29 cellular contexts compared by ENCODE assay signal in the genomic region with DNA sequence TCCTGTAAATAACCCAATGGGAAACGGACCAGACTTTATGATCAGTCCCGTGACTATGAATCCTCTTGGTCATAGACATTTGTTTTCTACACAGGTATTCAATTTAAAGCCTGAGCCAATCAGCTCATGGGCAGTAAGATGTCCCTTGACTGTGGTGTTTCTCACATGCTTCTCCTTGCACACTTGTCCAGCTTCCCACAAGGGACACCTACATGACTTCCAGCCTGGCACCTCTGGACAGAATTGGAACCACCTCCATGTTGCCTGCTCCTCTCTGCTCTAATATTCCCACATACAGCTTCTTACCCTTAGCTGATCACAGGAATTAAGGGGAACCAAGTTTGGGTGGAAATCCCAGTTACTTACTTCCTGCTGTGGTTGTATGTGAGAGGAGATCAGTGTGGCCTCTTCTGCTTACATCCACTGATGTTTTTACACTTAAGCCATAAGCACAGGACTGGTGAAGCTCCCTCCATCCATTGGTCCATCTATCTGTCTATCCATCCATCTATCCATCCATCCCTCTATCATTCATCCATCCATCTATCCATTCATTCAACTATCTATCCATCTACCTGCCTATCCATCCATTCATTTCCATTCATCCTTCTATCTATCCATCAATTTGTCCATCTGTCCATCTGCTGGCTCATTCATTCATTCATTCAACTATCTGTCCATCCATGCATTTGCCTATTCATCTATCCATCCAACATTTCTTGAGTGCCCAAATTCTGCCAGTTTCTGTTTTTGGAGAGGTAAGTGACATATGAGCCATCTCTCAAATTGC. TPM values are rescaled to one million over a fixed set of nuclear protein-coding genes. Genes with fewer than 3 reads are reported as not detected.
A peak's percentile ranks its signal among the peaks of the same experiment; 100 is the strongest.
DNase-seq lines count a peak whose midpoint lies in the region; ATAC-seq and TF ChIP-seq lines count a peak whose summit lies in the region.
"Had no signal": no experiment of that assay in that cellular context is flagged by ENCODE, and none has a peak within 500 bp of the region (broad histone marks: within the 10 kb centered on the region; RNA-seq: fewer than 3 reads in every experiment).

No MANE protein-coding gene starts in this region.

- POLR2A ChIA-PET in activated CD4-positive, alpha-beta memory T cell treated with anti-CD3 and anti-CD28 coated beads for 36 hours (lab: Charles Lee): interaction anchor here (0.9 to 1.5 kb wide), 2 partner anchors 14 to 144 kb away, joined by 4 to 6 read pairs; no protein-coding TSS in a partner anchor
- POLR2A ChIA-PET in activated CD4-positive, alpha-beta memory T cell treated with anti-CD3 and anti-CD28 coated beads, Interleukin-2, amount 10 ng/mL, durations not matched to agents 7 days and 5 days (lab: Charles Lee): interaction anchor here (0.7 to 9.6 kb wide), 5 partner anchors 9 to 143 kb away, joined by 3 to 152 read pairs (median 5); no protein-coding TSS in a partner anchor
- POLR2A ChIA-PET in CD4-positive, alpha-beta T cell (lab: Charles Lee): interaction anchor here (1.0 to 1.5 kb wide), 4 partner anchors 8 to 14 kb away, joined by 3 to 5 read pairs (median 4); no protein-coding TSS in a partner anchor
- POLR2A ChIA-PET in T-cell (lab: Charles Lee): interaction anchor here in 1 of 2 donors (2.1 kb wide), 1 partner anchor 15 kb away, joined by 7 read pairs; no protein-coding TSS in a partner anchor
- POLR2A ChIA-PET in naive thymus-derived CD4-positive, alpha-beta T cell (lab: Charles Lee): interaction anchor here (1.4 to 3.6 kb wide), 4 partner anchors 10 to 19 kb away, joined by 4 to 25 read pairs (median 8); no protein-coding TSS in a partner anchor
- POLR2A ChIA-PET in Caco-2 (lab: Charles Lee): no interaction called here

- H3K4me1 ChIP-seq in naive thymus-derived CD4-positive, alpha-beta T cell (ENCODE audit: control insufficient read depth in 2 of 2, insufficient read depth in 2 of 2, low read length in 2 of 2): peaks cover 79 to 86% of the 10 kb centered on the region in 2 donors
- H3K4me1 ChIP-seq in Caco-2 (peaks cover 10% of the 10 kb centered on the region), heart left ventricle (peaks cover 0 to 48% (median 0%) of the 10 kb centered on the region in 12 donors)
- H3K4me1 ChIP-seq: adrenal gland, gastrocnemius medialis had no signal

- WGBS in heart left ventricle, 4 donors: 73 to 83% (median 78%) methylated on average over 2 of the region's 2 CpGs

- CTCF ChIA-PET in activated CD4-positive, alpha-beta memory T cell treated with anti-CD3 and anti-CD28 coated beads for 36 hours (lab: Charles Lee): no interaction called here
- CTCF ChIA-PET in activated CD4-positive, alpha-beta memory T cell treated with anti-CD3 and anti-CD28 coated beads, Interleukin-2, amount 10 ng/mL, durations not matched to agents 7 days and 5 days (lab: Charles Lee): no interaction called here
- CTCF ChIA-PET in CD4-positive, alpha-beta T cell (lab: Charles Lee): interaction anchor here (1.9 to 2.2 kb wide), 2 partner anchors 19 to 143 kb away, joined by 5 read pairs; no protein-coding TSS in a partner anchor
- CTCF ChIA-PET in T-cell (lab: Charles Lee): interaction anchor here (0.6 to 0.8 kb wide), 2 partner anchors 85 to 368 kb away, joined by 3 read pairs; no protein-coding TSS in a partner anchor
- CTCF ChIA-PET in naive thymus-derived CD4-positive, alpha-beta T cell (lab: Charles Lee): interaction anchor here (1.0 kb wide), 1 partner anchor 145 kb away, joined by 3 read pairs; no protein-coding TSS in a partner anchor
- CTCF ChIA-PET in Caco-2 (lab: Charles Lee): no interaction called here

- peaks cover 0 to 26% (median 0%) of the 10 kb centered on the region in 3 experiments for H3K36me3 ChIP-seq in naive thymus-derived CD4-positive, alpha-beta T cell (ENCODE audit: control insufficient read depth in 2 of 3, insufficient read depth in 3 of 3, low read length in 3 of 3)
- H3K36me3 ChIP-seq in Caco-2 (ENCODE audit: control insufficient read depth, insufficient read depth, low read length): no peaks in the 10 kb centered on the region
- peaks cover 0 to 9% (median 0%) of the 10 kb centered on the region in 9 donors for H3K36me3 ChIP-seq in heart left ventricle
- H3K36me3 ChIP-seq: adrenal gland had no signal

- no peak overlapping the region for H3K27ac ChIP-seq in CD4-positive, alpha-beta T cell (ENCODE audit: low read depth, low read length)
- no peak overlapping the region for H3K27ac ChIP-seq in naive thymus-derived CD4-positive, alpha-beta T cell (ENCODE audit: low read depth, low read length)
- no peak overlapping the region for H3K27ac ChIP-seq in heart left ventricle
- H3K27ac ChIP-seq: A549, adrenal gland, dorsolateral prefrontal cortex, gastrocnemius medialis, hepatocyte, HL-60, KMS-11, RWPE1, SJSA1 had no signal

- TF ChIP-seq CTCF in CD4-positive, alpha-beta T cell (IDR thresholded peaks at IDR 0.05): no peak
- no peak for TF ChIP-seq CTCF in Caco-2 (IDR thresholded peaks at IDR 0.05; ENCODE audit: insufficient read depth in 1 of 2, low read depth in 1 of 2, low read length in 1 of 2, severe bottlenecking in 1 of 2, unreplicated experiment in 1 of 2)
- no peak for TF ChIP-seq CTCF in heart left ventricle (IDR thresholded peaks at IDR 0.05)

- intact Hi-C loops in activated CD4-positive, alpha-beta memory T cell treated with anti-CD3 and anti-CD28 coated beads for 36 hours (cut with micrococcal nuclease): no loop called here
- intact Hi-C loops in CD4-positive, alpha-beta T cell (cut with DNase I, micrococcal nuclease): no loop called here
- intact Hi-C loops in naive thymus-derived CD4-positive, alpha-beta T cell (cut with micrococcal nuclease): no loop called here
- intact Hi-C loops in Caco-2 (cut with micrococcal nuclease; ENCODE audit: unreplicated experiment) (no loop called here), heart left ventricle (cut with DNase I) (no loop called here)

- no peaks in the 10 kb centered on the region for H3K9me3 Mint-ChIP-seq in activated CD4-positive, alpha-beta memory T cell treated with anti-CD3 and anti-CD28 coated beads for 36 hours
- peaks cover 2% of the 10 kb centered on the region for H3K9me3 Mint-ChIP-seq in activated CD4-positive, alpha-beta memory T cell treated with anti-CD3 and anti-CD28 coated beads, Interleukin-2, amount 10 ng/mL, durations not matched to agents 7 days and 5 days
- H3K9me3 Mint-ChIP-seq in CD4-positive, alpha-beta T cell: no peaks in the 10 kb centered on the region
- H3K9me3 Mint-ChIP-seq in T-cell (peaks cover 0 to 3% (median 0%) of the 10 kb centered on the region in 3 donors), Caco-2 (ENCODE audit: unreplicated experiment) (peaks cover 10% of the 10 kb centered on the region)
- peaks cover 0 to 5% (median 0%) of the 10 kb centered on the region in 11 donors for H3K9me3 Mint-ChIP-seq in naive thymus-derived CD4-positive, alpha-beta T cell
- H3K9me3 Mint-ChIP-seq: type B pancreatic cell had no signal

- H3K9me3 ChIP-seq in CD4-positive, alpha-beta T cell (ENCODE audit: control insufficient read depth, low read length): no peaks in the 10 kb centered on the region
- no peaks in the 10 kb centered on the region for H3K9me3 ChIP-seq in naive thymus-derived CD4-positive, alpha-beta T cell (ENCODE audit: control insufficient read depth in 2 of 3, low read length in 3 of 3)
- H3K9me3 ChIP-seq in Caco-2: no peaks in the 10 kb centered on the region
- H3K9me3 ChIP-seq in heart left ventricle: no peaks in the 10 kb centered on the region
- H3K9me3 ChIP-seq: A549, adrenal gland, gastrocnemius medialis, SJSA1 had no signal

- no peak overlapping the region for H3K4me3 Mint-ChIP-seq in activated CD4-positive, alpha-beta memory T cell treated with anti-CD3 and anti-CD28 coated beads for 36 hours
- H3K4me3 Mint-ChIP-seq in activated CD4-positive, alpha-beta memory T cell treated with anti-CD3 and anti-CD28 coated beads, Interleukin-2, amount 10 ng/mL, durations not matched to agents 7 days and 5 days: no peak overlapping the region
- H3K4me3 Mint-ChIP-seq in CD4-positive, alpha-beta T cell: peak overlapping the region; percentile 3
- H3K4me3 Mint-ChIP-seq in T-cell (peak overlapping the region in 1 of 3 donors; percentile 38), Caco-2 (ENCODE audit: unreplicated experiment) (no peak overlapping the region)
- peak overlapping the region in 9 of 10 donors; percentile 0 to 98 (median 24) for H3K4me3 Mint-ChIP-seq in naive thymus-derived CD4-positive, alpha-beta T cell
- H3K4me3 Mint-ChIP-seq: type B pancreatic cell had no signal

- H3K27me3 ChIP-seq in CD4-positive, alpha-beta T cell (ENCODE audit: control insufficient read depth, insufficient read depth, low read length): no peaks in the 10 kb centered on the region
- H3K27me3 ChIP-seq in naive thymus-derived CD4-positive, alpha-beta T cell (ENCODE audit: control insufficient read depth in 2 of 2, insufficient read depth in 2 of 2, low read length in 2 of 2): no peaks in the 10 kb centered on the region
- H3K27me3 ChIP-seq in Caco-2 (replicated peaks; ENCODE audit: control insufficient read depth, insufficient read depth, low read length) (no peaks in the 10 kb centered on the region), heart left ventricle (peaks cover 0 to 8% (median 0%) of the 10 kb centered on the region in 9 donors)
- H3K27me3 ChIP-seq: adrenal gland, gastrocnemius medialis, hepatocyte, SJSA1 had no signal

- H3K36me3 Mint-ChIP-seq in activated CD4-positive, alpha-beta memory T cell treated with anti-CD3 and anti-CD28 coated beads for 36 hours: peaks cover 4% of the 10 kb centered on the region
- H3K36me3 Mint-ChIP-seq in activated CD4-positive, alpha-beta memory T cell treated with anti-CD3 and anti-CD28 coated beads, Interleukin-2, amount 10 ng/mL, durations not matched to agents 7 days and 5 days (ENCODE audit: low read depth): peaks cover 80% of the 10 kb centered on the region
- H3K36me3 Mint-ChIP-seq in CD4-positive, alpha-beta T cell (ENCODE audit: low read depth): peaks cover 80% of the 10 kb centered on the region
- peaks cover 52% of the 10 kb centered on the region for H3K36me3 Mint-ChIP-seq in T-cell
- peaks cover 21 to 69% (median 48%) of the 10 kb centered on the region in 5 donors for H3K36me3 Mint-ChIP-seq in naive thymus-derived CD4-positive, alpha-beta T cell
- peaks cover 5% of the 10 kb centered on the region for H3K36me3 Mint-ChIP-seq in Caco-2 (ENCODE audit: insufficient read depth, unreplicated experiment)
- H3K36me3 Mint-ChIP-seq: type B pancreatic cell had no signal

- no peak for TF ChIP-seq POLR2A in heart left ventricle (IDR thresholded peaks at IDR 0.05)

- H3K27me3 Mint-ChIP-seq in activated CD4-positive, alpha-beta memory T cell treated with anti-CD3 and anti-CD28 coated beads for 36 hours: no peaks in the 10 kb centered on the region
- H3K27me3 Mint-ChIP-seq in activated CD4-positive, alpha-beta memory T cell treated with anti-CD3 and anti-CD28 coated beads, Interleukin-2, amount 10 ng/mL, durations not matched to agents 7 days and 5 days: no peaks in the 10 kb centered on the region
- H3K27me3 Mint-ChIP-seq in CD4-positive, alpha-beta T cell: no peaks in the 10 kb centered on the region
- H3K27me3 Mint-ChIP-seq in T-cell: no peaks in the 10 kb centered on the region
- no peaks in the 10 kb centered on the region for H3K27me3 Mint-ChIP-seq in naive thymus-derived CD4-positive, alpha-beta T cell
- no peaks in the 10 kb centered on the region for H3K27me3 Mint-ChIP-seq in Caco-2 (ENCODE audit: insufficient read depth, unreplicated experiment)
- H3K27me3 Mint-ChIP-seq: naive thymus-derived CD8-positive, alpha-beta T cell had no signal

- no TSS peak for BruUV-seq in Caco-2 (replicated peaks; lab: Mats Ljungman, UMichigan)

- H3K27ac Mint-ChIP-seq in activated CD4-positive, alpha-beta memory T cell treated with anti-CD3 and anti-CD28 coated beads for 36 hours: peak overlapping the region; percentile 0
- H3K27ac Mint-ChIP-seq in activated CD4-positive, alpha-beta memory T cell treated with anti-CD3 and anti-CD28 coated beads, Interleukin-2, amount 10 ng/mL, durations not matched to agents 7 days and 5 days: no peak overlapping the region
- H3K27ac Mint-ChIP-seq in CD4-positive, alpha-beta T cell: peak overlapping the region; percentile 97
- H3K27ac Mint-ChIP-seq in T-cell (peak overlapping the region; percentile 29 to 99), Caco-2 (ENCODE audit: unreplicated experiment) (no peak overlapping the region)
- H3K27ac Mint-ChIP-seq in naive thymus-derived CD4-positive, alpha-beta T cell: peak overlapping the region in 8 of 9 donors; percentile 0 to 100 (median 76)
- H3K27ac Mint-ChIP-seq: type B pancreatic cell had no signal

- no peak for DNase-seq in activated CD4-positive, alpha-beta memory T cell treated with anti-CD3 and anti-CD28 coated beads for 36 hours
- DNase-seq in activated CD4-positive, alpha-beta memory T cell treated with anti-CD3 and anti-CD28 coated beads, Interleukin-2, amount 10 ng/mL, durations not matched to agents 7 days and 5 days: no peak
- DNase-seq in CD4-positive, alpha-beta T cell: no peak
- DNase-seq in T-cell: no peak
- no peak for DNase-seq in naive thymus-derived CD4-positive, alpha-beta T cell
- no peak for DNase-seq in dermis blood vessel endothelial cell
- DNase-seq in Caco-2: no peak
- no peak for DNase-seq in heart left ventricle
- DNase-seq: activated CD4-positive, alpha-beta T cell treated with anti-CD3 and anti-CD28 coated beads, Interleukin-2, amount 50 U/mL, for 48 hours; activated CD4-positive, CD25-positive, alpha-beta regulatory T cell treated with anti-CD3 and anti-CD28 coated beads, Interleukin-2, amount 50 U/mL, for 72 hours; adrenal gland; dorsolateral prefrontal cortex; gastrocnemius medialis; left cardiac atrium; naive thymus-derived CD8-positive, alpha-beta T cell; NCI-H1436; NCI-H2081 treated with DMSO at 0.1 percent for 48 hours; NCI-H2227 treated with DMSO at 0.1 percent for 48 hours; NCI-H526; OCI-M1; stimulated activated CD4-positive, alpha-beta T cell treated with anti-CD3 and anti-CD28 coated beads, Interleukin-4, amount 100 ng/mL, for 24 hours had no signal

- no peak overlapping the region for H3K4me3 ChIP-seq in naive thymus-derived CD4-positive, alpha-beta T cell (ENCODE audit: low read length)
- H3K4me3 ChIP-seq in Caco-2 (ENCODE audit: low read depth, low read length) (no peak overlapping the region), heart left ventricle (no peak overlapping the region)
- H3K4me3 ChIP-seq: A549, adrenal gland, dorsolateral prefrontal cortex, gastrocnemius medialis, hepatocyte, lung, SJSA1 had no signal

- peaks cover 94% of the 10 kb centered on the region for H3K4me1 Mint-ChIP-seq in activated CD4-positive, alpha-beta memory T cell treated with anti-CD3 and anti-CD28 coated beads for 36 hours (ENCODE audit: low read depth)
- H3K4me1 Mint-ChIP-seq in activated CD4-positive, alpha-beta memory T cell treated with anti-CD3 and anti-CD28 coated beads, Interleukin-2, amount 10 ng/mL, durations not matched to agents 7 days and 5 days: peaks cover 90% of the 10 kb centered on the region
- peaks cover 100% of the 10 kb centered on the region for H3K4me1 Mint-ChIP-seq in CD4-positive, alpha-beta T cell (ENCODE audit: low read depth)
- peaks cover 98 to 100% (median 99%) of the 10 kb centered on the region in 3 donors for H3K4me1 Mint-ChIP-seq in T-cell
- peaks cover 84 to 100% (median 98%) of the 10 kb centered on the region in 7 donors for H3K4me1 Mint-ChIP-seq in naive thymus-derived CD4-positive, alpha-beta T cell
- peaks cover under 1% of the 10 kb centered on the region for H3K4me1 Mint-ChIP-seq in Caco-2 (ENCODE audit: low read depth, unreplicated experiment)

- ATAC-seq in CD4-positive, alpha-beta T cell (ENCODE audit: poor library complexity): no peak
- ATAC-seq in T-cell (replicated peaks in 1 of 4) (no peak), heart left ventricle (no peak)
- no peak for ATAC-seq in naive thymus-derived CD4-positive, alpha-beta T cell
- ATAC-seq: A549; gastrocnemius medialis; left cardiac atrium; naive thymus-derived CD8-positive, alpha-beta T cell had no signal

RNA-seq across cellular contexts. Expression of a gene that starts 16.4 kb away (rescaled TPM):
- total RNA-seq in activated CD4-positive, alpha-beta memory T cell treated with anti-CD3 and anti-CD28 coated beads for 36 hours: 10 to 100 TPM; 50.6 to 55.8 TPM
- total RNA-seq in activated CD4-positive, alpha-beta memory T cell treated with anti-CD3 and anti-CD28 coated beads, Interleukin-2, amount 10 ng/mL, durations not matched to agents 7 days and 5 days: 10 to 100 TPM; 53.0 to 56.3 TPM
- total RNA-seq in CD4-positive, alpha-beta T cell: 10 to 100 TPM; 71.7 to 74.3 TPM
- total RNA-seq in T-cell: 100 to 1,000 TPM in 3 of 5 donors, 10 to 100 TPM in 2; 87.0 to 117 (median 104) TPM
- 100 to 1,000 TPM in 1 of 5 experiments, 10 to 100 TPM in 4; 55.3 to 154 (median 98.5) TPM for total RNA-seq in naive thymus-derived CD4-positive, alpha-beta T cell
- 10 to 100 TPM; 27.9 to 42.8 TPM for polyA plus RNA-seq in naive thymus-derived CD4-positive, alpha-beta T cell
- 0.84 and 1.7 TPM in 2 replicates for total RNA-seq in dermis blood vessel endothelial cell
- total RNA-seq in Caco-2 (2022): 11.7 and 12.1 TPM in 2 replicates
- 10 to 100 TPM in 2 of 9 donors, 1 to 10 TPM in 7; 1.5 to 54.5 (median 4.9) TPM for total RNA-seq in heart left ventricle
- 1 to 10 TPM in 1 of 2 donors, under 1 TPM in 1; 0.61 to 1.9 TPM for polyA plus RNA-seq in heart left ventricle

Comparison
In these comparisons a context has a peak if more than half of its experiments do, and no peak if none do; other contexts are left out.
1. H3K27ac Mint-ChIP-seq: peak in activated CD4-positive, alpha-beta memory T cell treated with anti-CD3 and anti-CD28 coated beads for 36 hours (single experiment), CD4-positive, alpha-beta T cell (single experiment), T-cell (2 of 2) and naive thymus-derived CD4-positive, alpha-beta T cell (8 of 9); none in activated CD4-positive, alpha-beta memory T cell treated with anti-CD3 and anti-CD28 coated beads, Interleukin-2, amount 10 ng/mL, durations not matched to agents 7 days and 5 days (single experiment) and Caco-2 (single experiment).
2. H3K4me3 Mint-ChIP-seq: peak in CD4-positive, alpha-beta T cell (single experiment) and naive thymus-derived CD4-positive, alpha-beta T cell (9 of 10); none in activated CD4-positive, alpha-beta memory T cell treated with anti-CD3 and anti-CD28 coated beads for 36 hours (single experiment), activated CD4-positive, alpha-beta memory T cell treated with anti-CD3 and anti-CD28 coated beads, Interleukin-2, amount 10 ng/mL, durations not matched to agents 7 days and 5 days (single experiment) and Caco-2 (single experiment).
3. CTCF ChIA-PET loops: an anchor here in CD4-positive, alpha-beta T cell (1.9 to 2.2 kb wide), T-cell (0.6 to 0.8 kb wide) and naive thymus-derived CD4-positive, alpha-beta T cell (1.0 kb wide); none called in activated CD4-positive, alpha-beta memory T cell treated with anti-CD3 and anti-CD28 coated beads for 36 hours, activated CD4-positive, alpha-beta memory T cell treated with anti-CD3 and anti-CD28 coated beads, Interleukin-2, amount 10 ng/mL, durations not matched to agents 7 days and 5 days and Caco-2.